29 cellular contexts compared by ENCODE assay signal in genomic region chr3:122587572-122587971, GRCh38.
"Had no signal": no experiment of that assay in that cellular context is flagged by ENCODE, and none has a peak within 500 bp of the region (broad histone marks: within the 10 kb centered on the region; RNA-seq: fewer than 3 reads in every experiment).

No MANE protein-coding gene starts in this region.

- FAIRE-seq: astrocyte, bronchial epithelial cell had no signal

- H3K36me3 ChIP-seq: brain microvascular endothelial cell, esophagus muscularis mucosa, gastrocnemius medialis, heart left ventricle had no signal

- H3K4me3 Mint-ChIP-seq: activated CD4-positive, alpha-beta memory T cell treated with anti-CD3 and anti-CD28 coated beads, Interleukin-2, amount 10 ng/mL, durations not matched to agents 7 days and 5 days; activated CD4-positive, alpha-beta T cell treated with anti-CD3 and anti-CD28 coated beads, Interleukin-2, amount 10 ng/mL, durations not matched to agents 7 days and 5 days; activated naive CD8-positive, alpha-beta T cell; central memory CD8-positive, alpha-beta T cell; dendritic cell treated with granulocyte-macrophage colony-stimulating factor and Interleukin-4, amounts not matched to agents 40 ng/mL and 50 ng/mL, for 4 days; effector memory CD8-positive, alpha-beta T cell had no signal

- H3K9me3 Mint-ChIP-seq: effector memory CD8-positive, alpha-beta T cell had no signal

- H3K27me3 ChIP-seq: brain microvascular endothelial cell, dorsolateral prefrontal cortex, esophagus muscularis mucosa, foreskin keratinocyte, gastrocnemius medialis, heart left ventricle had no signal

- H3K4me3 ChIP-seq: coronary artery, dorsolateral prefrontal cortex, esophagus muscularis mucosa, gastrocnemius medialis, heart left ventricle had no signal

- H3K27me3 Mint-ChIP-seq: activated CD4-positive, alpha-beta memory T cell treated with anti-CD3 and anti-CD28 coated beads, Interleukin-2, amount 10 ng/mL, durations not matched to agents 7 days and 5 days; activated CD4-positive, alpha-beta T cell treated with anti-CD3 and anti-CD28 coated beads, Interleukin-2, amount 10 ng/mL, durations not matched to agents 7 days and 5 days; activated naive CD8-positive, alpha-beta T cell; activated T-helper 17 cell treated with anti-CD3 and anti-CD28 coated beads, Interleukin-2, amount 50 U/mL, for 72 hours; central memory CD8-positive, alpha-beta T cell; dendritic cell treated with granulocyte-macrophage colony-stimulating factor and Interleukin-4, amounts not matched to agents 40 ng/mL and 50 ng/mL, for 4 days; effector memory CD8-positive, alpha-beta T cell had no signal

- H3K27ac ChIP-seq: brain microvascular endothelial cell, coronary artery, dorsolateral prefrontal cortex, esophagus muscularis mucosa, foreskin keratinocyte, gastrocnemius medialis, heart left ventricle had no signal

- H3K4me1 ChIP-seq: esophagus muscularis mucosa, gastrocnemius medialis, heart left ventricle had no signal

- DNase-seq: activated CD4-positive, alpha-beta memory T cell treated with anti-CD3 and anti-CD28 coated beads, Interleukin-2, amount 10 ng/mL, durations not matched to agents 7 days and 5 days; activated CD4-positive, alpha-beta T cell treated with anti-CD3 and anti-CD28 coated beads for 1 hour; activated CD4-positive, alpha-beta T cell treated with anti-CD3 and anti-CD28 coated beads for 4 hours; activated CD4-positive, alpha-beta T cell treated with anti-CD3 and anti-CD28 coated beads, Interleukin-2, amount 10 ng/mL, durations not matched to agents 7 days and 5 days; activated CD4-positive, alpha-beta T cell treated with anti-CD3 and anti-CD28 coated beads, Interleukin-2, amount 50 U/mL, for 4 hours; activated effector memory CD4-positive, alpha-beta T cell treated with Interleukin-2 at 50 U/mL for 16 hours; activated gamma-delta T cell treated with Interleukin-2 at 50 U/mL for 16 hours; activated naive CD4-positive, alpha-beta T cell treated with anti-CD3 and anti-CD28 coated beads, Interleukin-2, amount 50 U/mL, for 16 hours; activated naive CD4-positive, alpha-beta T cell treated with Interleukin-2 at 50 U/mL for 16 hours; activated T-cell treated with anti-CD3 and anti-CD28 coated beads, Interleukin-2, amount 50 U/mL, for 1 hour; amniotic stem cell; anterior cingulate cortex; brain microvascular endothelial cell; dorsolateral prefrontal cortex; effector memory CD8-positive, alpha-beta T cell; erythroblast; foreskin keratinocyte; gastrocnemius medialis; glutamatergic neuron; heart left ventricle; T-helper 2 cell had no signal

- H3K27ac Mint-ChIP-seq: activated CD4-positive, alpha-beta T cell treated with anti-CD3 and anti-CD28 coated beads, Interleukin-2, amount 10 ng/mL, durations not matched to agents 7 days and 5 days; activated naive CD8-positive, alpha-beta T cell; dendritic cell treated with granulocyte-macrophage colony-stimulating factor and Interleukin-4, amounts not matched to agents 40 ng/mL and 50 ng/mL, for 4 days had no signal

- H3K9me3 ChIP-seq: gastrocnemius medialis had no signal

- ATAC-seq: effector memory CD8-positive, alpha-beta T cell; foreskin keratinocyte; gastrocnemius medialis; heart left ventricle had no signal
